Comparison of ENCODE assay signal across 29 cellular contexts in genomic region chr17:1676401-1676800, GRCh38. TPM values are rescaled to one million over a fixed set of nuclear protein-coding genes. Genes with fewer than 3 reads are reported as not detected.
"Had no signal": no experiment of that assay in that cellular context is flagged by ENCODE, and none has a peak within 500 bp of the region (broad histone marks: within the 10 kb centered on the region; RNA-seq: fewer than 3 reads in every experiment).

No MANE protein-coding gene starts in this region.

- DNase-seq: colonic mucosa; effector CD8-positive, alpha-beta T cell; endodermal cell; foreskin keratinocyte; glutamatergic neuron; heart right ventricle; hippocampal formation; left cardiac atrium; mesendoderm; midbrain; right lobe of liver; small intestine; stimulated activated CD4-positive, alpha-beta T cell treated with anti-CD3 and anti-CD28 coated beads, Interleukin-15, amount 100 ng/mL, for 24 hours; stimulated activated CD4-positive, alpha-beta T cell treated with anti-CD3 and anti-CD28 coated beads, Interleukin-2, amount 100 ng/mL, for 48 hours; stimulated activated naive B cell treated with anti-CD40 and anti-IgM and Interleukin-4, amounts not matched to agents 10 μg/mL and 1 μg/mL and 100 μg/mL, for 72 hours; upper lobe of left lung had no signal

- H3K27me3 ChIP-seq: colonic mucosa, esophagus muscularis mucosa, foreskin keratinocyte, gastroesophageal sphincter, heart right ventricle, left lung, neutrophil, right lobe of liver, tibial nerve, upper lobe of left lung had no signal

- H3K4me1 ChIP-seq: colonic mucosa, foreskin keratinocyte, heart right ventricle, left lung, parathyroid adenoma, right lobe of liver, upper lobe of left lung had no signal

- H3K4me3 ChIP-seq: colonic mucosa, esophagus muscularis mucosa, gastroesophageal sphincter, heart right ventricle, left lung, right lobe of liver, thoracic aorta, tibial nerve, upper lobe of left lung had no signal

- ATAC-seq: foreskin keratinocyte; gastroesophageal sphincter; heart right ventricle; left cardiac atrium; left lung; naive thymus-derived CD4-positive, alpha-beta T cell; stimulated activated naive B cell treated with anti-CD40 and anti-IgM and Interleukin-4, amounts not matched to agents 10 μg/mL and 1 μg/mL and 100 μg/mL, for 72 hours had no signal

- H3K27ac Mint-ChIP-seq: dendritic cell treated with granulocyte-macrophage colony-stimulating factor and Interleukin-4, amounts not matched to agents 40 ng/mL and 50 ng/mL, for 4 days; endodermal cell; progenitor cell of endocrine pancreas; stimulated activated naive B cell treated with anti-CD40 and anti-IgM and Interleukin-4, amounts not matched to agents 10 μg/mL and 1 μg/mL and 100 μg/mL, for 72 hours; stimulated activated naive CD8-positive, alpha-beta T cell treated with anti-CD3 and anti-CD28 coated beads, Interleukin-15, Interleukin-2, amounts not matched to agents 100 ng/mL and 50 ng/mL, for 24 hours had no signal

- H3K27ac ChIP-seq: colonic mucosa, foreskin keratinocyte, gastroesophageal sphincter, heart right ventricle, left lung, neutrophil, parathyroid adenoma, right lobe of liver, thoracic aorta, tibial nerve, upper lobe of left lung had no signal

- H3K27me3 Mint-ChIP-seq: dendritic cell treated with granulocyte-macrophage colony-stimulating factor and Interleukin-4, amounts not matched to agents 40 ng/mL and 50 ng/mL, for 4 days; naive thymus-derived CD4-positive, alpha-beta T cell; progenitor cell of endocrine pancreas; stimulated activated naive B cell treated with anti-CD40 and anti-IgM and Interleukin-4, amounts not matched to agents 10 μg/mL and 1 μg/mL and 100 μg/mL, for 72 hours; stimulated activated naive CD8-positive, alpha-beta T cell treated with anti-CD3 and anti-CD28 coated beads, Interleukin-15, Interleukin-2, amounts not matched to agents 100 ng/mL and 50 ng/mL, for 24 hours had no signal

- H2AFZ ChIP-seq: parathyroid adenoma had no signal

- FAIRE-seq: islet of Langerhans, small intestine, urothelium cell line had no signal

- H3K4me3 Mint-ChIP-seq: dendritic cell treated with granulocyte-macrophage colony-stimulating factor and Interleukin-4, amounts not matched to agents 40 ng/mL and 50 ng/mL, for 4 days; endodermal cell; naive thymus-derived CD4-positive, alpha-beta T cell; stimulated activated naive B cell treated with anti-CD40 and anti-IgM and Interleukin-4, amounts not matched to agents 10 μg/mL and 1 μg/mL and 100 μg/mL, for 72 hours; stimulated activated naive CD8-positive, alpha-beta T cell treated with anti-CD3 and anti-CD28 coated beads, Interleukin-15, Interleukin-2, amounts not matched to agents 100 ng/mL and 50 ng/mL, for 24 hours had no signal

- H3K9me3 ChIP-seq: colonic mucosa, esophagus muscularis mucosa, gastroesophageal sphincter, heart right ventricle, left lung, neutrophil, right lobe of liver, thoracic aorta, tibial nerve, upper lobe of left lung had no signal

- H3K4me1 Mint-ChIP-seq: endodermal cell had no signal

- H3K9ac ChIP-seq: parathyroid adenoma had no signal

- H3K9me3 Mint-ChIP-seq: dendritic cell treated with granulocyte-macrophage colony-stimulating factor and Interleukin-4, amounts not matched to agents 40 ng/mL and 50 ng/mL, for 4 days; endodermal cell; naive thymus-derived CD4-positive, alpha-beta T cell; stimulated activated naive B cell treated with anti-CD40 and anti-IgM and Interleukin-4, amounts not matched to agents 10 μg/mL and 1 μg/mL and 100 μg/mL, for 72 hours; stimulated activated naive CD8-positive, alpha-beta T cell treated with anti-CD3 and anti-CD28 coated beads, Interleukin-15, Interleukin-2, amounts not matched to agents 100 ng/mL and 50 ng/mL, for 24 hours had no signal

RNA-seq across cellular contexts. Expression of gene SCARF1, which starts 30.9 kb away (rescaled TPM):
- total RNA-seq: foreskin keratinocyte had no signal

RNA-seq across cellular contexts. Expression of gene TLCD2, which starts 33.8 kb away (rescaled TPM):
- polyA plus RNA-seq: naive thymus-derived CD4-positive, alpha-beta T cell had no signal
